ENCODE assay signal across 8 cellular contexts in the genomic region with DNA sequence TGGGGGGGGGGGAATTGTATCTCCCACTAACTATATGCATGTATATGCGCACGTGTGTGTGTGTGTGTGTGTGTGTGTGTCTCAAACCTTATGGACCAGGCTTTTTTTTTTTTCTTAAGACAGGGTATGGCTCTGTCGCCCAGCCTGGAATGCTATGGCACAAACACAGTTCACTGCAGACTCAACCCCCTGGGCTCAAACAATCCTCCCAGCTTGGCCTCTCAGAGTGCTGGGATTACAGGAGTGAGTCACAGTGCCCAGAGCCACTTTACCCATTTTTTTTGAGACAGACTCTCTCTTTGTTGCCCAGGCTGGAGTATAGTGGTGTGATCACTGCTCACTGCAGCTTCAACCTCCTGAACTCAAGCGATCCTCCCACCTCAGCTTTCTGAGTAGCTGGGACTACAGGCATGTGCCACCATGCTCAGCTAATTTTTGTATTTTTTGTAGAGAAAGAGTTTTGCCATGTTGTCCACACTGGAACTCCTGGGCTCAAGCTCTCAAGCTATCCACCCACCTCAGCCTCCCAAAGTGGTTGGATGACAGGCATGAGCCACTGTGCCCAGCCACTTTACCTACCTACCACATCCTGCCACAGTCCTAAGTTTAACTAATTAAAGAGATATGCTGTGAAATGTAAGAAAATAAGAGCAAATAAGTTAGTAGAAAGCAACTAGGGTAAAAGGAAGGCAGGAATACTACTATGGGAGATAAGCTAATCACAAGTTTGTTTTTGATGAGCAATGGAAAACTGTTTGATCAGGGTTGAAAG. TPM values are rescaled to one million over a fixed set of nuclear protein-coding genes. Genes with fewer than 3 reads are reported as not detected.
DNase-seq lines count a peak whose midpoint lies in the region; ATAC-seq and TF ChIP-seq lines count a peak whose summit lies in the region.

No MANE protein-coding gene starts in this region.

- peaks cover 14 to 40% of the 10 kb centered on the region in 2 experiments; a peak in 2 of 3 replicates for H3K36me3 ChIP-seq in HEK293 (ENCODE audit: control insufficient read depth in 2 of 2, insufficient read depth in 1 of 2, low read length in 2 of 2)
- H3K36me3 ChIP-seq in kidney epithelial cell (ENCODE audit: control insufficient read depth, insufficient read depth, low read length): no peaks in the 10 kb centered on the region
- H3K36me3 ChIP-seq in colonic mucosa: no peaks in the 10 kb centered on the region

- TF ChIP-seq CTCF in HEK293 (tag by site-specific recombination; IDR thresholded peaks at IDR 0.05) (no peak), kidney epithelial cell (IDR thresholded peaks at IDR 0.05; ENCODE audit: insufficient read depth, low read length, poor library complexity, severe bottlenecking) (no peak), colonic mucosa (IDR thresholded peaks at IDR 0.05) (no peak)

- peaks cover 10% of the 10 kb centered on the region for H3K4me1 Mint-ChIP-seq in activated T-helper 17 cell treated with anti-CD3 and anti-CD28 coated beads, Interleukin-2, amount 50 U/mL, for 72 hours

- H3K4me1 ChIP-seq in HEK293 (ENCODE audit: control insufficient read depth, insufficient read depth, low read length) (0 out of 2 replicates have a peak, but pooled peaks cover 3% of the 10 kb centered on the region), colonic mucosa (no peaks in the 10 kb centered on the region)

- no peak overlapping the region for H3K9ac ChIP-seq in colonic mucosa (ENCODE audit: low read depth in 2 of 2, low read length in 2 of 2)

- peak; percentile 74 for DNase-seq in A172 (ENCODE audit: low spot score)
- DNase-seq in kidney epithelial cell (ENCODE audit: low read depth): peak; percentile 34
- DNase-seq in colonic mucosa: no peak
- DNase-seq in NCI-H1105 treated with DMSO at 0.1 percent for 48 hours (lab: John Stamatoyannopoulos, UW): no peak
- DNase-seq in DMS153 treated with DMSO at 0.1 percent for 48 hours (lab: John Stamatoyannopoulos, UW; ENCODE audit: unreplicated experiment): no peak

- peak overlapping the region; percentile 97 for H3K27ac Mint-ChIP-seq in activated T-helper 17 cell treated with anti-CD3 and anti-CD28 coated beads, Interleukin-2, amount 50 U/mL, for 72 hours

- peaks cover 52% of the 10 kb centered on the region for H3K36me3 Mint-ChIP-seq in activated T-helper 17 cell treated with anti-CD3 and anti-CD28 coated beads, Interleukin-2, amount 50 U/mL, for 72 hours (ENCODE audit: low read depth)

- CTCF ChIA-PET in HEK293 (lab: Yijun Ruan, JAX): interaction anchor here (0.6 to 1.4 kb wide), 4 partner anchors 8 to 107 kb away, joined by 3 to 11 read pairs (median 5); no protein-coding TSS in a partner anchor

- H3K9me3 ChIP-seq in HEK293 (ENCODE audit: control insufficient read depth, insufficient read depth, low read depth, low read length): no peaks in the 10 kb centered on the region
- H3K9me3 ChIP-seq in colonic mucosa: no peaks in the 10 kb centered on the region

- H3K9me3 Mint-ChIP-seq in activated T-helper 17 cell treated with anti-CD3 and anti-CD28 coated beads, Interleukin-2, amount 50 U/mL, for 72 hours: no peaks in the 10 kb centered on the region

- no peak overlapping the region for H3K27ac ChIP-seq in HEK293 (ENCODE audit: extremely low read depth, low read depth, low read length)
- H3K27ac ChIP-seq in colonic mucosa: no peak overlapping the region

- H3K4me3 Mint-ChIP-seq in activated T-helper 17 cell treated with anti-CD3 and anti-CD28 coated beads, Interleukin-2, amount 50 U/mL, for 72 hours: peak overlapping the region; percentile 97

- intact Hi-C loops in colonic mucosa (cut with DNase I): loop anchor here (5.0 to 10.0 kb wide), 2 partner anchors 76 to 96 kb away; a partner anchor contains a TSS

- POLR2A ChIA-PET in HEK293 (lab: Yijun Ruan, JAX): interaction anchor here (0.6 to 1.6 kb wide), 2 partner anchors 18 to 99 kb away, joined by 4 to 6 read pairs; no protein-coding TSS in a partner anchor

- H3K4me3 ChIP-seq in HEK293 (ENCODE audit: low read depth, low read length): no peak overlapping the region; the same call in 1 of the 2 replicates
- H3K4me3 ChIP-seq in kidney epithelial cell (ENCODE audit: low read depth, low read length): no peak overlapping the region
- no peak overlapping the region for H3K4me3 ChIP-seq in colonic mucosa

- ATAC-seq in activated T-helper 17 cell treated with anti-CD3 and anti-CD28 coated beads, Interleukin-2, amount 50 U/mL, for 72 hours (replicated peaks): no peak
- no peak for ATAC-seq in GM21360 (IDR thresholded peaks at IDR 0.05; ENCODE audit: unreplicated experiment)

- no peaks in the 10 kb centered on the region for H3K27me3 Mint-ChIP-seq in activated T-helper 17 cell treated with anti-CD3 and anti-CD28 coated beads, Interleukin-2, amount 50 U/mL, for 72 hours

- H3K27me3 ChIP-seq in kidney epithelial cell (ENCODE audit: control insufficient read depth, insufficient read depth, low read length) (no peaks in the 10 kb centered on the region), colonic mucosa (no peaks in the 10 kb centered on the region)

TF ChIP-seq in HEK293, 187 proteins besides CTCF, POLR2A, EP300 and RAD21 (continues in another document):
- TF ChIP-seq PRDM1 (tag by site-specific recombination; IDR thresholded peaks at IDR 0.05) (no peak), YY2 (tag by site-specific recombination; IDR thresholded peaks at IDR 0.05) (no peak), ZIC2 (tag by site-specific recombination; IDR thresholded peaks at IDR 0.05) (peak; percentile 44), ZNF394 (tag by site-specific recombination; IDR thresholded peaks at IDR 0.05; ENCODE audit: borderline replicate concordance) (peak; percentile 28; the same call in 1 of the 2 replicates), ZNF146 (tag by site-specific recombination; IDR thresholded peaks at IDR 0.05) (no peak), KLF9 (tag by site-specific recombination; IDR thresholded peaks at IDR 0.05; ENCODE audit: low read depth) (no peak), ZNF677 (tag by site-specific recombination; IDR thresholded peaks at IDR 0.05) (no peak), ZNF843 (tag by site-specific recombination; IDR thresholded peaks at IDR 0.05) (no peak), GLIS2 (tag by site-specific recombination; IDR thresholded peaks at IDR 0.05) (peak; percentile 28; the same call in 1 of the 2 replicates), ZNF626 (tag by site-specific recombination; IDR thresholded peaks at IDR 0.05) (no peak), GLIS1 (tag by site-specific recombination; IDR thresholded peaks at IDR 0.05) (peak; percentile 51; the same call in 1 of the 2 replicates), ZNF747 (tag by site-specific recombination; IDR thresholded peaks at IDR 0.05) (no peak)
- TF ChIP-seq, protein P1, sequence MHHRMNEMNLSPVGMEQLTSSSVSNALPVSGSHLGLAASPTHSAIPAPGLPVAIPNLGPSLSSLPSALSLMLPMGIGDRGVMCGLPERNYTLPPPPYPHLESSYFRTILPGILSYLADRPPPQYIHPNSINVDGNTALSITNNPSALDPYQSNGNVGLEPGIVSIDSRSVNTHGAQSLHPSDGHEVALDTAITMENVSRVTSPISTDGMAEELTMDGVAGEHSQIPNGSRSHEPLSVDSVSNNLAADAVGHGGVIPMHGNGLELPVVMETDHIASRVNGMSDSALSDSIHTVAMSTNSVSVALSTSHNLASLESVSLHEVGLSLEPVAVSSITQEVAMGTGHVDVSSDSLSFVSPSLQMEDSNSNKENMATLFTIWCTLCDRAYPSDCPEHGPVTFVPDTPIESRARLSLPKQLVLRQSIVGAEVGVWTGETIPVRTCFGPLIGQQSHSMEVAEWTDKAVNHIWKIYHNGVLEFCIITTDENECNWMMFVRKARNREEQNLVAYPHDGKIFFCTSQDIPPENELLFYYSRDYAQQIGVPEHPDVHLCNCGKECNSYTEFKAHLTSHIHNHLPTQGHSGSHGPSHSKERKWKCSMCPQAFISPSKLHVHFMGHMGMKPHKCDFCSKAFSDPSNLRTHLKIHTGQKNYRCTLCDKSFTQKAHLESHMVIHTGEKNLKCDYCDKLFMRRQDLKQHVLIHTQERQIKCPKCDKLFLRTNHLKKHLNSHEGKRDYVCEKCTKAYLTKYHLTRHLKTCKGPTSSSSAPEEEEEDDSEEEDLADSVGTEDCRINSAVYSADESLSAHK (tag by site-specific recombination; IDR thresholded peaks at IDR 0.05): no peak
- TF ChIP-seq, protein P2, sequence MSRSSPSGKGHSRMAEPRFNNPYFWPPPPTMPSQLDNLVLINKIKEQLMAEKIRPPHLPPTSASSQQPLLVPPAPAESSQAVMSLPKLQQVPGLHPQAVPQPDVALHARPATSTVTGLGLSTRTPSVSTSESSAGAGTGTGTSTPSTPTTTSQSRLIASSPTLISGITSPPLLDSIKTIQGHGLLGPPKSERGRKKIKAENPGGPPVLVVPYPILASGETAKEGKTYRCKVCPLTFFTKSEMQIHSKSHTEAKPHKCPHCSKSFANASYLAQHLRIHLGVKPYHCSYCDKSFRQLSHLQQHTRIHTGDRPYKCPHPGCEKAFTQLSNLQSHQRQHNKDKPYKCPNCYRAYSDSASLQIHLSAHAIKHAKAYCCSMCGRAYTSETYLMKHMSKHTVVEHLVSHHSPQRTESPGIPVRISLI (tag by site-specific recombination; IDR thresholded peaks at IDR 0.05): peak; percentile 88
- TF ChIP-seq, protein P3, sequence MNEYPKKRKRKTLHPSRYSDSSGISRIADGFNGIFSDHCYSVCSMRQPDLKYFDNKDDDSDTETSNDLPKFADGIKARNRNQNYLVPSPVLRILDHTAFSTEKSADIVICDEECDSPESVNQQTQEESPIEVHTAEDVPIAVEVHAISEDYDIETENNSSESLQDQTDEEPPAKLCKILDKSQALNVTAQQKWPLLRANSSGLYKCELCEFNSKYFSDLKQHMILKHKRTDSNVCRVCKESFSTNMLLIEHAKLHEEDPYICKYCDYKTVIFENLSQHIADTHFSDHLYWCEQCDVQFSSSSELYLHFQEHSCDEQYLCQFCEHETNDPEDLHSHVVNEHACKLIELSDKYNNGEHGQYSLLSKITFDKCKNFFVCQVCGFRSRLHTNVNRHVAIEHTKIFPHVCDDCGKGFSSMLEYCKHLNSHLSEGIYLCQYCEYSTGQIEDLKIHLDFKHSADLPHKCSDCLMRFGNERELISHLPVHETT (tag by site-specific recombination; IDR thresholded peaks at IDR 0.05): no peak

RNA-seq across cellular contexts. Expression of a gene that starts 2.4 kb away (rescaled TPM):
- total RNA-seq in A172 (2014; rRNA removed; shearing (Covaris generic)): 15.7 and 22.6 TPM in 2 replicates
- total RNA-seq in activated T-helper 17 cell treated with anti-CD3 and anti-CD28 coated beads, Interleukin-2, amount 50 U/mL, for 72 hours: 10 to 100 TPM; 11.6 TPM
- total RNA-seq in kidney epithelial cell (11.4 and 12.0 TPM in 2 replicates), colonic mucosa (10 to 100 TPM in 1 of 2 donors, 1 to 10 TPM in 1; 6.4 to 13.8 TPM)

Comparison
In these comparisons a context has a peak if more than half of its experiments do, and no peak if none do; other contexts are left out.
1. DNase-seq: peak in A172 (single experiment) and kidney epithelial cell (single experiment); none in colonic mucosa (single experiment), NCI-H1105 treated with DMSO at 0.1 percent for 48 hours (single experiment) and DMS153 treated with DMSO at 0.1 percent for 48 hours (single experiment).